Comparison of ENCODE assay signal across 9 cellular contexts in the genomic region with DNA sequence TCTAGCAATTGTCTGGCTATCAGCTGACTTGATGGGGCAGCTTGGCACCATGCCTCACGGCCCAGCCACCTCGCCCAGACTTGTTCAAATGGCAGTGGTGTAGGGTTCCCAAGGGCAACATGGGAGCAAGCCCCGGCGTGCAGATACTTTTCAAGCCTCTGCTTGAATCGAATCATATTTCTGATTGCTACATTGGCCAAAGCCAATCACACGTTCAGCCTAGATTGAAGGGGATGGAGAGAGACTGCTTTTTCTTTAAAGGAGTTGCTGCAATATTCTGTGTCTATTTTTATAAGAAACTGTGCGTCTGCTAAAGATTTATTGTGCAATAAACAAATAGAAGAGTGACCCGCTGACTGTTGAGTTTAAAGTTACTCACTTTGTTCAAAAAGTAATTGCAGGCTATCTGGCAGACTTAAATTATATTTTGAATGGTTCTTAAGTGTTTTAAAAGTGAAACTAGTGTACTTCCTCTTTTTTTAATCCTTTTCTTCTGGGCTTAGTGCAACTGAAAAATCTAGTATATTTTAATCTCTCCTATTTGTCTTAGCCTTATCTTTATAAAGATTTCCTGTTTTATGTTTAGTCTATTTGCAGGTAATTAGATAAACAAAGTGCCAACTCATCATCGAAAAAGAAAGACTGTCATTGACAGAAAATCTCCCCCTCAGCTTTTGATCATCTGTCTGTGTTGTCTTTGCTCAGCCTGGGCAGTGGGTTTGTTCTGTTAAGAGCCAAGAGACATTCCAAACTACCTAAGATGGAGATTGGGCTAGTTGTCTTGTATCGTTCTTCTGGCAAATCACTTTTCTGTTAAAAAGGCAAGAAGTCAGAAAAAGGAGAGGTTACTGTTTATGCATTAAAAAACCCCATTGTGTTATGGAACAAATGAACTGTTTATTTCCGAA.
DNase-seq lines count a peak whose midpoint lies in the region; ATAC-seq and TF ChIP-seq lines count a peak whose summit lies in the region.
"Had no signal": no experiment of that assay in that cellular context is flagged by ENCODE, and none has a peak within 500 bp of the region (broad histone marks: within the 10 kb centered on the region; RNA-seq: fewer than 3 reads in every experiment).

No MANE protein-coding gene starts in this region.

- TF ChIP-seq EP300 in stomach (IDR thresholded peaks at IDR 0.05) = no peak

- no peak for TF ChIP-seq CTCF in PC-9 (conservative IDR thresholded peaks at IDR 0.05)
- TF ChIP-seq CTCF in left ventricle myocardium inferior (IDR thresholded peaks at IDR 0.05; ENCODE audit: borderline replicate concordance) = no peak
- no peak for TF ChIP-seq CTCF in CD14-positive monocyte (IDR thresholded peaks at IDR 0.05)
- no peak for TF ChIP-seq CTCF in stomach (IDR thresholded peaks at IDR 0.05)

- no peak overlapping the region for H3K27ac ChIP-seq in PC-9
- H3K27ac ChIP-seq in left ventricle myocardium inferior (replicated peaks) = peak overlapping the region; percentile 1
- peak overlapping the region in 1 of 5 donors; percentile 3 for H3K27ac ChIP-seq in stomach

- CTCF ChIA-PET in PC-9 (lab: Charles Lee) = interaction anchor here (0.6 kb wide), 2 partner anchors 90 to 577 kb away, joined by 4 to 5 read pairs; no protein-coding TSS in a partner anchor

- H3K4me3 ChIP-seq in PC-9 = peak overlapping the region; percentile 8; the same call in 1 of the 2 replicates
- peak overlapping the region; percentile 26 for H3K4me3 ChIP-seq in left ventricle myocardium inferior
- no peak overlapping the region for H3K4me3 ChIP-seq in stomach

- H3K4me2 ChIP-seq in PC-9 = peak overlapping the region; percentile 54

- H3K27ac Mint-ChIP-seq in CD14-positive monocyte = no peak overlapping the region
- no peak overlapping the region for H3K27ac Mint-ChIP-seq in activated T-helper 1 cell treated with anti-CD3 and anti-CD28 coated beads, Interleukin-12 subunit alpha, Interleukin-12 subunit beta, Interleukin-2, Interleukin-4 antibody, amounts not matched to agents 30 ng/mL and 10 ng/mL and 1 ng/mL, durations not matched to agents 14 hours and 24 hours and 36 hours
- H3K27ac Mint-ChIP-seq: naive B cell had no signal

- 0 out of 2 replicates have a peak, but pooled peaks cover 4% of the 10 kb centered on the region for H3F3A ChIP-seq in PC-9 (ENCODE audit: insufficient read depth, low read depth)

- no TSS peak for BruUV-seq in PC-9 (replicated peaks; lab: Mats Ljungman, UMichigan)

- H3K9me3 ChIP-seq in PC-9 (ENCODE audit: insufficient read depth, low read depth) = no peaks in the 10 kb centered on the region
- H3K9me3 ChIP-seq in left ventricle myocardium inferior (replicated peaks) = peaks cover 17% of the 10 kb centered on the region
- peaks cover 0 to 10% (median 5%) of the 10 kb centered on the region in 4 donors for H3K9me3 ChIP-seq in stomach

- peak; percentile 85 for ATAC-seq in GM18909 (IDR thresholded peaks at IDR 0.05; ENCODE audit: poor library complexity, unreplicated experiment)
- peak; percentile 78 for ATAC-seq in HG03439 (IDR thresholded peaks at IDR 0.05; ENCODE audit: unreplicated experiment)

- H3K36me3 Mint-ChIP-seq in CD14-positive monocyte = no peaks in the 10 kb centered on the region
- H3K36me3 Mint-ChIP-seq in activated T-helper 1 cell treated with anti-CD3 and anti-CD28 coated beads, Interleukin-12 subunit alpha, Interleukin-12 subunit beta, Interleukin-2, Interleukin-4 antibody, amounts not matched to agents 30 ng/mL and 10 ng/mL and 1 ng/mL, durations not matched to agents 14 hours and 24 hours and 36 hours (ENCODE audit: low read depth) = no peaks in the 10 kb centered on the region
- H3K36me3 Mint-ChIP-seq: naive B cell had no signal

- DNase-seq in PC-9 (peak in 1 of 2 experiments; percentile 11), left ventricle myocardium inferior (no peak), CD14-positive monocyte (ENCODE audit: low spot score) (no peak), stomach (no peak)
- no peak for DNase-seq in activated CD4-positive, alpha-beta T cell treated with anti-CD3 and anti-CD28 coated beads, Interleukin-2, amount 50 U/mL, for 1 hour
- DNase-seq in activated T-helper 1 cell treated with anti-CD3 and anti-CD28 coated beads, Interleukin-12 subunit alpha, Interleukin-12 subunit beta, Interleukin-2, Interleukin-4 antibody, amounts not matched to agents 30 ng/mL and 10 ng/mL and 1 ng/mL, durations not matched to agents 14 hours and 24 hours and 36 hours (ENCODE audit: low spot score) = no peak
- DNase-seq: naive B cell had no signal

- intact Hi-C loops in PC-9 (cut with micrococcal nuclease; ENCODE audit: unreplicated experiment) (no loop called here), left ventricle myocardium inferior (cut with micrococcal nuclease) (no loop called here), CD14-positive monocyte (cut with micrococcal nuclease) (no loop called here), stomach (cut with DNase I; ENCODE audit: low total_unique reads) (no loop called here)
- intact Hi-C loops in activated T-helper 1 cell treated with anti-CD3 and anti-CD28 coated beads, Interleukin-12 subunit alpha, Interleukin-12 subunit beta, Interleukin-2, Interleukin-4 antibody, amounts not matched to agents 30 ng/mL and 10 ng/mL and 1 ng/mL, durations not matched to agents 14 hours and 24 hours and 36 hours (cut with micrococcal nuclease) = no loop called here

- H3K36me3 ChIP-seq in PC-9 (ENCODE audit: low read depth) = no peaks in the 10 kb centered on the region
- H3K36me3 ChIP-seq in left ventricle myocardium inferior = no peaks in the 10 kb centered on the region
- H3K36me3 ChIP-seq in stomach = no peaks in the 10 kb centered on the region

- no peak for TF ChIP-seq POLR2A in stomach (IDR thresholded peaks at IDR 0.05)

- no peaks in the 10 kb centered on the region for H4K20me1 ChIP-seq in PC-9 (ENCODE audit: insufficient read depth)

- H3K4me1 Mint-ChIP-seq in CD14-positive monocyte = peaks cover 5% of the 10 kb centered on the region
- no peaks in the 10 kb centered on the region for H3K4me1 Mint-ChIP-seq in activated T-helper 1 cell treated with anti-CD3 and anti-CD28 coated beads, Interleukin-12 subunit alpha, Interleukin-12 subunit beta, Interleukin-2, Interleukin-4 antibody, amounts not matched to agents 30 ng/mL and 10 ng/mL and 1 ng/mL, durations not matched to agents 14 hours and 24 hours and 36 hours (ENCODE audit: low read depth)

- no peak overlapping the region for H3K4me3 Mint-ChIP-seq in CD14-positive monocyte
- H3K4me3 Mint-ChIP-seq in activated T-helper 1 cell treated with anti-CD3 and anti-CD28 coated beads, Interleukin-12 subunit alpha, Interleukin-12 subunit beta, Interleukin-2, Interleukin-4 antibody, amounts not matched to agents 30 ng/mL and 10 ng/mL and 1 ng/mL, durations not matched to agents 14 hours and 24 hours and 36 hours = no peak overlapping the region
- H3K4me3 Mint-ChIP-seq: naive B cell had no signal

- POLR2A ChIA-PET in PC-9 (lab: Charles Lee; ENCODE audit: unreplicated experiment) = no interaction called here

- no peaks in the 10 kb centered on the region for H3K9me2 ChIP-seq in PC-9 (ENCODE audit: insufficient read depth)

- H3K79me2 ChIP-seq in PC-9 (ENCODE audit: low read depth) = no peaks in the 10 kb centered on the region

- H3K27me3 ChIP-seq in PC-9 (ENCODE audit: insufficient read depth, low read depth) (no peaks in the 10 kb centered on the region), left ventricle myocardium inferior (ENCODE audit: low read depth) (no peaks in the 10 kb centered on the region), stomach (no peaks in the 10 kb centered on the region)

- no peak overlapping the region for H2AFZ ChIP-seq in PC-9

- no peaks in the 10 kb centered on the region for H3K27me3 Mint-ChIP-seq in CD14-positive monocyte (ENCODE audit: low read depth in 3 of 3)
- H3K27me3 Mint-ChIP-seq in activated T-helper 1 cell treated with anti-CD3 and anti-CD28 coated beads, Interleukin-12 subunit alpha, Interleukin-12 subunit beta, Interleukin-2, Interleukin-4 antibody, amounts not matched to agents 30 ng/mL and 10 ng/mL and 1 ng/mL, durations not matched to agents 14 hours and 24 hours and 36 hours (ENCODE audit: insufficient read depth) = peaks cover 20% of the 10 kb centered on the region

- H3K4me1 ChIP-seq in PC-9 (replicated peaks; ENCODE audit: insufficient read depth) = peaks cover 11% of the 10 kb centered on the region
- H3K4me1 ChIP-seq in left ventricle myocardium inferior = peaks cover 4% of the 10 kb centered on the region
- peaks cover 0 to 14% (median 0%) of the 10 kb centered on the region in 4 donors for H3K4me1 ChIP-seq in stomach

- WGBS in stomach, 5 donors = 33 to 46% (median 36%) methylated on average over 9 to 11 of the region's 11 CpGs

- peaks cover 7 to 13% (median 9%) of the 10 kb centered on the region in 7 donors for H3K9me3 Mint-ChIP-seq in CD14-positive monocyte
- no peaks in the 10 kb centered on the region for H3K9me3 Mint-ChIP-seq in activated T-helper 1 cell treated with anti-CD3 and anti-CD28 coated beads, Interleukin-12 subunit alpha, Interleukin-12 subunit beta, Interleukin-2, Interleukin-4 antibody, amounts not matched to agents 30 ng/mL and 10 ng/mL and 1 ng/mL, durations not matched to agents 14 hours and 24 hours and 36 hours

Comparison
In these comparisons a context has a peak if more than half of its experiments do, and no peak if none do; other contexts are left out.
1. H3K4me3 ChIP-seq: peak in PC-9 (single experiment) and left ventricle myocardium inferior (single experiment); none in stomach (0 of 4).